8 cellular contexts compared by ENCODE assay signal in the genomic region with DNA sequence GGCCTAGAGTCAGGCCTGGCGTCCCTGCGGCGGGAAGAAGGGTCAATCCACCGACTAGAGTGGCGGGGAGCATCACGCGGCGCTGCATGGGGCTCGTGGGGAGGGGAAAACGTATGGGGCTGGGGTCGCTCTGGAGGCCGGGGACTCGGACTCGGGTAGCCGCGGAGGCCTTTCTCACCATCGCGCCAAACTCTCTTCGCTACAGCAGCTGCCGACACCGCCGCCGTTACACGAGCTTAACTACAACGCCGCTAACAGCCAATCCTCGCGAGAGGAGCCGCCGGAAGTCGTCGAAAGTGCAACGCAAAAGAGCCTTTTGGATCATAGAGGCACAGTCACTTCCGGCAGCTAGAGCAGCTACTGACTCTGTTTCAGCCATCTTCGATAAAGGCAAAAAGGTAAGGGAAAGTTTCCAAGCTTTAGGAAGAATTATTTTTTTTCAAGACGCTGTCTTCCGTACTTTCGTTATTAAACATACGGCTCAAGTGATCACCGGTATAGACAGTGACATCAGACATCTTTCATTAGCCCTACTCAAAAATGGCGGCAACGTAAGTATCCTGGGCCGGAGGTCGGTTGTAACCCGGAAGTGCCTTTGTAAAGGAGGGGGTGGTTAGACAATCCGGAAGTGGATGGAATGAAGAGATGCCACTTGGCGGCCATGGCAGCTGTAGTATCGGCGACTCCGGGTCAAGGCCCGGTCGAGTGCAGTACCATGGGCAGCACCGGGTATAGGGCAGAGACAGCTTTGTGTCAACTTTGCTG.
DNase-seq lines count a peak whose midpoint lies in the region; ATAC-seq lines count a peak whose summit lies in the region.

Gene ERH (minus strand): TSS at position 247 of the 765 bp plus-strand sequence. CDS start 66 bp downstream, at position 181.
Gene SLC39A9 (plus strand): TSS at position 640 of the 765 bp plus-strand sequence. CDS start 678 bp downstream, outside the sequence.

- H4K20me1 ChIP-seq in BLaER1 treated with 17β-estradiol and CSF1 and Interleukin-3, amounts not matched to agents 10 nM and 100 nM = peaks cover 26 to 52% (median 36%) of the 10 kb centered on the region in 11 experiments; a peak in 20 of 22 replicates

- peaks cover 32 to 44% (median 36%) of the 10 kb centered on the region in 11 experiments for H3K36me3 ChIP-seq in BLaER1 treated with 17β-estradiol and CSF1 and Interleukin-3, amounts not matched to agents 10 nM and 100 nM

- peak within 1 kb of the TSS; percentile 91 to 99 (median 94) for H3K4me2 ChIP-seq in BLaER1 treated with 17β-estradiol and CSF1 and Interleukin-3, amounts not matched to agents 10 nM and 100 nM

- H3K4me1 ChIP-seq in BLaER1 treated with 17β-estradiol and CSF1 and Interleukin-3, amounts not matched to agents 10 nM and 100 nM = peaks cover 46 to 68% (median 55%) of the 10 kb centered on the region in 10 experiments

- peak within 1 kb of the TSS; percentile 76 to 92 (median 82) for H3K4me3 ChIP-seq in BLaER1 treated with 17β-estradiol and CSF1 and Interleukin-3, amounts not matched to agents 10 nM and 100 nM

- ATAC-seq in GM19351 (IDR thresholded peaks at IDR 0.05; ENCODE audit: unreplicated experiment) = peak; percentile 89
- ATAC-seq in HG03521 (IDR thresholded peaks at IDR 0.05; ENCODE audit: unreplicated experiment) = peak; percentile 80

- no peaks in the 10 kb centered on the region for H3K27me3 ChIP-seq in BLaER1 treated with 17β-estradiol and CSF1 and Interleukin-3, amounts not matched to agents 10 nM and 100 nM

- H3K27ac ChIP-seq in BLaER1 treated with 17β-estradiol and CSF1 and Interleukin-3, amounts not matched to agents 10 nM and 100 nM = peak within 1 kb of the TSS; percentile 88 to 99 (median 97)

- peak within 1 kb of the TSS; percentile 94 to 99 (median 98) for H3K9ac ChIP-seq in BLaER1 treated with 17β-estradiol and CSF1 and Interleukin-3, amounts not matched to agents 10 nM and 100 nM

- DNase-seq in NCI-H748 (lab: John Stamatoyannopoulos, UW; ENCODE audit: unreplicated experiment) (peak; percentile 98), dedifferentiated amniotic fluid mesenchymal stem cell (ENCODE audit: extremely low spot score) (peak; percentile 99), left kidney (ENCODE audit: low read depth, low spot score) (peak; percentile 99)
- DNase-seq in activated CD4-positive, alpha-beta T cell treated with anti-CD3 and anti-CD28 coated beads, Interleukin-2, amount 50 U/mL, for 1 hour = peak; percentile 93
- DNase-seq in stimulated activated CD4-positive, alpha-beta T cell treated with anti-CD3 and anti-CD28 coated beads, Interleukin-2, amount 100 ng/mL, for 24 hours = peak; percentile 91 to 92

- H3K9me3 ChIP-seq in BLaER1 treated with 17β-estradiol and CSF1 and Interleukin-3, amounts not matched to agents 10 nM and 100 nM (replicated peaks in 1 of 11) = peaks cover 0 to 10% (median 0%) of the 10 kb centered on the region in 11 experiments; a peak in 4 of 22 replicates

Comparison
In these comparisons a context has a peak if more than half of its experiments do, and no peak if none do; other contexts are left out.
1. Peak in every context shown above with its lines: DNase-seq, ATAC-seq, H3K4me3 ChIP-seq and H3K27ac ChIP-seq.